In the genomic region with DNA sequence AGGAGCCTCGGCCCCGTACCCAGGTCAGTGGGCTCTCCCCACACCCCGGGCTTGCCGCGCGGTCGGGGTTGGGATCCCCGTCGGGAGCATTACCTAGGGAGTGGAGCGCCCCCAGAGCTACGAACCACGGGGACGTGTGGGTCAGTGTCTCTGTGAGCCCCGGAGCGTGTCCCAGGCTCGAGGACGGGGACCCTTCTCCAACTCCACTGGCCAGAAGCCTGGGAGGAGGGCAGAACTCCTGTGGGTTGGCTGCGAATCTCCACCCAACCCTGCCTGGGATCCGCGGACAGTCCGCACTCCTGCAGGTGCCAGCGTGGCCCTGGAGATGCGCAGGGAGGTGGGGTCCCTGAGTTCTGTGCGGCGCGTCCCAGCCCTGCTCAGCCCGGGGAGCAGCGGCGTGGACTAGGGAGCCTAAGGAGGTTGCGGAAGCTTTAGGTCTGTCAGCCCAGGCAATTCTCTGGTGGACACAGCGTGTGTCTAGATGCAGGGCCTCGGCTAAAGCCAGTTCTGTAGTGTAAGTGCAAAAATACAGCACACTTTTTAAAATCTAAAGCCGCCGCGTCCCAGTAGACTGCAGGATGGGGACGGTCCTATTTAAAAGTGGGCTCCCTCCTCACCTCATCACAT, we compare ENCODE assay signal across 9 cellular contexts. TPM values are rescaled to one million over a fixed set of nuclear protein-coding genes. Genes with fewer than 3 reads are reported as not detected.
DNase-seq lines count a peak whose midpoint lies in the region; ATAC-seq, FAIRE-seq and TF ChIP-seq lines count a peak whose summit lies in the region.
"Had no signal": no experiment of that assay in that cellular context is flagged by ENCODE, and none has a peak within 500 bp of the region (broad histone marks: within the 10 kb centered on the region; RNA-seq: fewer than 3 reads in every experiment).

No MANE protein-coding gene starts in this region.

- H3K4me1 ChIP-seq in K562 (replicated peaks in 1 of 2; ENCODE audit: control insufficient read depth in 2 of 2, insufficient read depth in 2 of 2, low read length in 2 of 2) = peaks cover 0 to 18% of the 10 kb centered on the region in 2 experiments; a peak in 3 of 5 replicates

- peak; percentile 18 for ATAC-seq in GM19395 (IDR thresholded peaks at IDR 0.05; ENCODE audit: unreplicated experiment)
- ATAC-seq in K562 = peak; percentile 52

- no peak for FAIRE-seq in K562 (lab: Jason Lieb, UNC)

- CTCF ChIA-PET in BJ (lab: Yijun Ruan, JAX) (interaction anchor here (0.6 to 7.1 kb wide), 30 partner anchors 8 to 215 kb away, joined by 3 to 48 read pairs (median 4); partner anchors contain the start of gene OLFML1), K562 (lab: Yijun Ruan, JAX; ENCODE audit: low intra/inter-chr PET ratio) (no interaction called here)

- intact Hi-C loops in K562 (cut with micrococcal nuclease) = no loop called here

- H3K79me2 ChIP-seq in K562 (ENCODE audit: control insufficient read depth, insufficient read depth, low read length) = no peaks in the 10 kb centered on the region

- H3K36me3 ChIP-seq in BJ (ENCODE audit: control insufficient read depth, insufficient read depth, low read length) (no peaks in the 10 kb centered on the region), K562 (ENCODE audit: control insufficient read depth, insufficient read depth, low read length) (no peaks in the 10 kb centered on the region)

- H3K9me3 ChIP-seq in K562 (replicated peaks; ENCODE audit: control insufficient read depth, insufficient read depth, low read depth, low read length) = no peaks in the 10 kb centered on the region

- DNase-seq in BJ (ENCODE audit: low read depth) = no peak
- DNase-seq in K562 (ENCODE audit: extremely low read depth in 1 of 4, low spot score in 3 of 4) = peak in 1 of 4 experiments; percentile 12
- DNase-seq in iPS-NIHi11 (ENCODE audit: low spot score) = peak; percentile 34
- peak; percentile 45 for DNase-seq in stimulated activated CD4-positive, alpha-beta T cell treated with anti-CD3 and anti-CD28 coated beads, Interleukin-15, amount 100 ng/mL, for 24 hours
- DNase-seq in cerebellar nuclear complex (lab: John Stamatoyannopoulos, UW) = no peak
- DNase-seq in A172 (ENCODE audit: low spot score) = no peak

- peak overlapping the region; percentile 93 for H2AFZ ChIP-seq in K562 (ENCODE audit: low read depth, low read length)

- 0 out of 2 replicates have a peak, but pooled peaks cover 2% of the 10 kb centered on the region for H4K20me1 ChIP-seq in K562 (replicated peaks; ENCODE audit: control insufficient read depth, insufficient read depth, low read length)

- TF ChIP-seq RAD21 in Ishikawa (IDR thresholded peaks at IDR 0.05; ENCODE audit: low read depth) (no peak), K562 (CRISPR knock-in tag; conservative IDR thresholded peaks at IDR 0.05 in 1 of 2, IDR thresholded peaks at IDR 0.05 in 1 of 2) (no peak)

- TF ChIP-seq CTCF in BJ (IDR thresholded peaks at IDR 0.05; ENCODE audit: insufficient read depth, low read depth, low read length) (peak; percentile 21; the same call in 1 of the 2 replicates), K562 (IDR thresholded peaks at IDR 0.05 in 2 of 3, conservative IDR thresholded peaks at IDR 0.05 in 1 of 3; ENCODE audit: insufficient read depth in 2 of 3, low read depth in 1 of 3, low read length in 3 of 3) (no peak)

- no peaks in the 10 kb centered on the region for H3K9me1 ChIP-seq in K562 (ENCODE audit: control insufficient read depth, insufficient read depth, low read length)

- POLR2A ChIA-PET in BJ (lab: Charles Lee) (no interaction called here), K562 (lab: Yijun Ruan, JAX) (interaction anchor here (0.6 to 0.9 kb wide), 2 partner anchors 26 to 139 kb away, joined by 3 to 5 read pairs; no protein-coding TSS in a partner anchor)

- 30% methylated on average over 30 of the region's 36 CpGs for WGBS in K562 (ENCODE audit: insufficient coverage, low coverage, missing lambda C conversion rate)

- no peak for TF ChIP-seq POLR2A in K562 (conservative IDR thresholded peaks at IDR 0.05)

- no TSS peak for BruUV-seq in K562 (replicated peaks; lab: Mats Ljungman, UMichigan)

- in situ Hi-C loops in K562 (cut with MboI) = no loop called here

- H3K4me3 ChIP-seq in BJ (ENCODE audit: low read depth, low read length) (peak overlapping the region; percentile 67), K562 (peak overlapping the region; percentile 70)

- no peak overlapping the region; the same call in 2 of the 3 replicates for H3K27ac ChIP-seq in K562 (ENCODE audit: extremely low read depth, low read depth, low read length)

- peaks cover 4% of the 10 kb centered on the region for H3K27me3 ChIP-seq in BJ (ENCODE audit: control insufficient read depth, insufficient read depth, low read length)
- H3K27me3 ChIP-seq in K562 (ENCODE audit: control insufficient read depth in 2 of 2, insufficient read depth in 2 of 2, low read length in 2 of 2) = peaks cover 4 to 36% of the 10 kb centered on the region in 2 experiments; a peak in 4 of 5 replicates

- H3K4me2 ChIP-seq in K562 (ENCODE audit: insufficient read depth, low read length) = peak overlapping the region; percentile 80

- TF ChIP-seq EP300 in Ishikawa (IDR thresholded peaks at IDR 0.05; ENCODE audit: borderline replicate concordance) (no peak), K562 (IDR thresholded peaks at IDR 0.05; ENCODE audit: low read length) (no peak)

- peak overlapping the region; percentile 51 to 87; a peak in 3 of 4 replicates for H3K9ac ChIP-seq in K562 (ENCODE audit: insufficient read depth in 1 of 2, low read depth in 2 of 2, low read length in 2 of 2)

TF ChIP-seq in Ishikawa, 13 proteins besides CTCF, POLR2A, EP300 and RAD21:
- no peak for TF ChIP-seq TCF12 (IDR thresholded peaks at IDR 0.05; ENCODE audit: low read depth)
- TF ChIP-seq ZBTB7A (IDR thresholded peaks at IDR 0.05; ENCODE audit: low read depth) = peak; percentile 73; the same call in 1 of the 2 replicates

TF ChIP-seq in K562, 482 proteins besides CTCF, POLR2A, EP300 and RAD21 (continues in another document):
- TF ChIP-seq, protein P1, sequence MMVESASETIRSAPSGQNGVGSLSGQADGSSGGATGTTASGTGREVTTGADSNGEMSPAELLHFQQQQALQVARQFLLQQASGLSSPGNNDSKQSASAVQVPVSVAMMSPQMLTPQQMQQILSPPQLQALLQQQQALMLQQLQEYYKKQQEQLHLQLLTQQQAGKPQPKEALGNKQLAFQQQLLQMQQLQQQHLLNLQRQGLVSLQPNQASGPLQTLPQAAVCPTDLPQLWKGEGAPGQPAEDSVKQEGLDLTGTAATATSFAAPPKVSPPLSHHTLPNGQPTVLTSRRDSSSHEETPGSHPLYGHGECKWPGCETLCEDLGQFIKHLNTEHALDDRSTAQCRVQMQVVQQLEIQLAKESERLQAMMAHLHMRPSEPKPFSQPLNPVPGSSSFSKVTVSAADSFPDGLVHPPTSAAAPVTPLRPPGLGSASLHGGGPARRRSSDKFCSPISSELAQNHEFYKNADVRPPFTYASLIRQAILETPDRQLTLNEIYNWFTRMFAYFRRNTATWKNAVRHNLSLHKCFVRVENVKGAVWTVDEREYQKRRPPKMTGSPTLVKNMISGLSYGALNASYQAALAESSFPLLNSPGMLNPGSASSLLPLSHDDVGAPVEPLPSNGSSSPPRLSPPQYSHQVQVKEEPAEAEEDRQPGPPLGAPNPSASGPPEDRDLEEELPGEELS (CRISPR knock-in tag; IDR thresholded peaks at IDR 0.05; ENCODE audit: borderline replicate concordance) = no peak
- no peak for TF ChIP-seq ELF2 (CRISPR knock-in tag; IDR thresholded peaks at IDR 0.05)

RNA-seq across cellular contexts. Expression of gene PPFIBP2, which starts 0.4 kb away (rescaled TPM):
- polyA plus RNA-seq in BJ (2011; rRNA removed) (20.6 and 29.9 TPM in 2 replicates), K562 (2011; rRNA removed) (0.79 and 2.4 TPM in 2 replicates), K562 (2014; fragmentation: Illumina TruSeq; extraction: Trizol) (1.5 and 3.4 TPM in 2 replicates), K562 (2014; fragmentation: Nextera tagmentation; extraction: Ambion mirVana) (1 to 10 TPM in 1 of 2 experiments, under 1 TPM in 1; 0.18 to 1.1 TPM), K562 (2014; rRNA removed) (1.1 and 2.6 TPM in 2 replicates)
- 51.1 and 59.2 TPM in 2 replicates for polyA minus RNA-seq in BJ (2011; rRNA and poly(A)+ RNA removed)
- 4.6 and 6.7 TPM in 2 replicates for total RNA-seq in K562 (2011; cell fraction: chromatin; rRNA removed; ENCODE audit: low replicate concordance)
- total RNA-seq in K562 (2011; cell fraction: nucleolus; rRNA removed) = 3.5 and 4.5 TPM in 2 replicates
- 2.8 and 2.9 TPM in 2 replicates for total RNA-seq in K562 (2011; cell fraction: nucleoplasm; rRNA removed)
- total RNA-seq in K562 (2014; rRNA removed) (0.68 and 2.1 TPM in 2 replicates), K562 (2014; rRNA removed; fragmentation: Illumina TruSeq; extraction: Trizol) (1.3 and 1.9 TPM in 2 replicates), K562 (2015; rRNA removed; fragmentation: Illumina TruSeq; extraction: Trizol) (2.7 TPM in 2 replicates), K562 (2021) (1.2 and 2.4 TPM in 2 replicates)
- polyA plus RNA-seq in K562 (2011; cell fraction: cytosol; rRNA removed) = 1.1 and 2.1 TPM in 2 replicates
- 3.7 and 9.6 TPM in 2 replicates for polyA plus RNA-seq in K562 (2011; cell fraction: nucleus; rRNA removed)
- 2.4 and 4.9 TPM in 2 replicates for polyA plus RNA-seq in K562 (2012)
- 2.0 and 4.4 TPM in 2 replicates for polyA minus RNA-seq in K562 (2011; rRNA and poly(A)+ RNA removed)
- 1.7 TPM in 1 of 2 replicates, not detected in the other for polyA minus RNA-seq in K562 (2011; cell fraction: cytosol; rRNA and poly(A)+ RNA removed)
- polyA minus RNA-seq in K562 (2011; cell fraction: nucleus; rRNA and poly(A)+ RNA removed) = 3.0 and 5.3 TPM in 2 replicates
- 0.38 and 3.1 TPM in 2 replicates for total RNA-seq in A172 (2014; rRNA removed; shearing (Covaris generic))

RNA-seq across cellular contexts. Expression of gene OLFML1, which starts 28.9 kb away (rescaled TPM):
- polyA plus RNA-seq in BJ (2011; rRNA removed) (0.91 and 1.1 TPM in 2 replicates), K562 (2011; rRNA removed) (not detected in 2 replicates), K562 (2014; fragmentation: Illumina TruSeq; extraction: Trizol) (not detected in 2 replicates), K562 (2014; fragmentation: Nextera tagmentation; extraction: Ambion mirVana) (not detected), K562 (2014; rRNA removed) (not detected in 2 replicates)
- polyA minus RNA-seq in BJ (2011; rRNA and poly(A)+ RNA removed) = 0.43 and 1.4 TPM in 2 replicates
- total RNA-seq in K562 (2011; cell fraction: chromatin; rRNA removed; ENCODE audit: low replicate concordance) = not detected in 2 replicates
- not detected in 2 replicates for total RNA-seq in K562 (2011; cell fraction: nucleolus; rRNA removed)
- total RNA-seq in K562 (2011; cell fraction: nucleoplasm; rRNA removed) = not detected in 2 replicates
- total RNA-seq in K562 (2014; rRNA removed) (not detected in 2 replicates), K562 (2014; rRNA removed; fragmentation: Illumina TruSeq; extraction: Trizol) (not detected in 2 replicates), K562 (2015; rRNA removed; fragmentation: Illumina TruSeq; extraction: Trizol) (not detected in 2 replicates), K562 (2021) (not detected in 2 replicates)
- not detected in 2 replicates for polyA plus RNA-seq in K562 (2011; cell fraction: cytosol; rRNA removed)
- not detected in 2 replicates for polyA plus RNA-seq in K562 (2011; cell fraction: nucleus; rRNA removed)
- 0.03 TPM in 1 of 2 replicates, not detected in the other for polyA plus RNA-seq in K562 (2012)
- not detected in 2 replicates for polyA minus RNA-seq in K562 (2011; rRNA and poly(A)+ RNA removed)
- polyA minus RNA-seq in K562 (2011; cell fraction: cytosol; rRNA and poly(A)+ RNA removed) = not detected in 2 replicates
- polyA minus RNA-seq in K562 (2011; cell fraction: nucleus; rRNA and poly(A)+ RNA removed) = not detected in 2 replicates
- total RNA-seq in A172 (2014; rRNA removed; shearing (Covaris generic)) = 0.96 TPM in 1 of 2 replicates, not detected in the other
- total RNA-seq: pulmonary artery endothelial cell had no signal

Comparison
In these comparisons a context has a peak if more than half of its experiments do, and no peak if none do; other contexts are left out.
1. DNase-seq: peak in iPS-NIHi11 (single experiment) and stimulated activated CD4-positive, alpha-beta T cell treated with anti-CD3 and anti-CD28 coated beads, Interleukin-15, amount 100 ng/mL, for 24 hours (single experiment); none in BJ (single experiment), cerebellar nuclear complex (0 of 2) and A172 (single experiment).